In the genomic region with DNA sequence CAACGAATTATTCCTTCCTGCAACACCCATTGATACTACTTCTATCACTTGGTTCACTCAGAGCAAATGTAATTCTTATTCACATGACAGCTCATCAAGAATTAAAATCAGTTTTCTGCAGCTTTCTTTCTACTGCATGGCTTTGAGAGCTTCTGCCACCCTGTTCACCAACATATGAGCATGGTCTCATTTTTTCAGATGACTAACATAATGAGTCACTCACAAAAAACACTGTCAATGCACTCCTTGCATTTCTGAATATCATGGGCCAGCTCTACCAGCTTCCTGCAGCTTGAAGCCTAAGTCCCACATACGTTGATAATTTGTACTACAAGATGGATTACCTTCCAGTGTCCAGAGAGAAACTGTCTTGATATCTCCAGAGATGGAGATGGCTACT, we compare ENCODE assay signal across 27 cellular contexts.
DNase-seq lines count a peak whose midpoint lies in the region; ATAC-seq and TF ChIP-seq lines count a peak whose summit lies in the region.
"Had no signal": no experiment of that assay in that cellular context is flagged by ENCODE, and none has a peak within 500 bp of the region (broad histone marks: within the 10 kb centered on the region; RNA-seq: fewer than 3 reads in every experiment).

No MANE protein-coding gene starts in this region.

- no peak overlapping the region for H2AK5ac ChIP-seq in trophoblast cell (ENCODE audit: low read length)

- H3K27ac ChIP-seq in trophoblast cell (ENCODE audit: low read depth, low read length) = no peak overlapping the region
- no peak overlapping the region for H3K27ac ChIP-seq in left lung
- H3K27ac ChIP-seq: 22Rv1, adrenal gland, coronary artery, neural progenitor cell, sigmoid colon, transverse colon, WERI-Rb-1 had no signal

- H3K4me3 ChIP-seq in astrocyte of the spinal cord (ENCODE audit: low read depth, low read length) = no peak overlapping the region
- H3K4me3 ChIP-seq in trophoblast cell (ENCODE audit: low read depth, low read length) = no peak overlapping the region
- H3K4me3 ChIP-seq in left lung = no peak overlapping the region
- H3K4me3 ChIP-seq: adrenal gland, coronary artery, HAP-1, neural progenitor cell, sigmoid colon, transverse colon had no signal

- no peak overlapping the region for H3K23ac ChIP-seq in trophoblast cell (ENCODE audit: low read length)

- no peak overlapping the region for H3K4ac ChIP-seq in trophoblast cell (ENCODE audit: low read depth, low read length)

- DNase-seq in DMS53 (lab: John Stamatoyannopoulos, UW) = peak; percentile 3
- no peak for DNase-seq in DMS53 treated with DMSO at 0.1 percent for 48 hours (lab: John Stamatoyannopoulos, UW; ENCODE audit: unreplicated experiment)
- peak; percentile 83 for DNase-seq in HT1080 (ENCODE audit: low read depth)
- DNase-seq in astrocyte of the spinal cord (ENCODE audit: low read depth, low spot score) = peak; percentile 29
- DNase-seq in trophoblast cell = peak; percentile 19 to 62
- no peak for DNase-seq in left colon
- no peak for DNase-seq in GM10266 (ENCODE audit: extremely low spot score)
- DNase-seq in left lung = no peak
- DNase-seq: activated CD8-positive, alpha-beta memory T cell treated with anti-CD3 and anti-CD28 coated beads, Interleukin-2, amount 50 U/mL, for 48 hours; activated gamma-delta T cell; adrenal gland; AML-193; DMS79; effector memory CD8-positive, alpha-beta T cell; kidney glomerular epithelial cell; NCI-H1105 treated with DMSO at 0.1 percent for 48 hours; NCI-H2029 treated with DMSO at 0.1 percent for 48 hours; NCI-H345; NCI-H82; sigmoid colon; stimulated activated CD4-positive, alpha-beta T cell treated with anti-CD3 and anti-CD28 coated beads, Interleukin-15, amount 100 ng/mL, for 24 hours; transverse colon; WERI-Rb-1 had no signal

- H2AFZ ChIP-seq in trophoblast cell (ENCODE audit: insufficient read depth, low read length, poor library complexity) = no peak overlapping the region
- H2AFZ ChIP-seq: neural progenitor cell had no signal

- TF ChIP-seq CTCF in astrocyte of the spinal cord (IDR thresholded peaks at IDR 0.05; ENCODE audit: low read depth, low read length) (no peak), GM10266 (IDR thresholded peaks at IDR 0.05; ENCODE audit: control insufficient read depth, insufficient read depth, low read depth, missing control alignments) (no peak), left lung (IDR thresholded peaks at IDR 0.05) (no peak)

- H4K12ac ChIP-seq in trophoblast cell (ENCODE audit: low read depth, low read length) = no peak overlapping the region

- no peak overlapping the region for H2BK120ac ChIP-seq in trophoblast cell (ENCODE audit: insufficient read depth, low read length, poor library complexity)

- H3K18ac ChIP-seq in trophoblast cell (ENCODE audit: low read length) = no peak overlapping the region

- ATAC-seq in left colon (no peak), left lung (no peak)
- ATAC-seq: effector memory CD8-positive, alpha-beta T cell had no signal

- no peak overlapping the region for H2BK5ac ChIP-seq in trophoblast cell (ENCODE audit: low read depth, low read length, poor library complexity)

- no CpG with 5 or more reads among the region's 2 CpGs for WGBS in trophoblast cell (ENCODE audit: extremely low coverage, insufficient coverage, insufficient read length)

- H3K36me3 ChIP-seq in trophoblast cell (ENCODE audit: control insufficient read depth in 1 of 2, insufficient read depth in 2 of 2, low read length in 2 of 2) (no peaks in the 10 kb centered on the region), left lung (no peaks in the 10 kb centered on the region)
- H3K36me3 ChIP-seq: adrenal gland, HAP-1, neural progenitor cell, sigmoid colon, transverse colon, WERI-Rb-1 had no signal

- H3K27me3 ChIP-seq in trophoblast cell (ENCODE audit: insufficient read depth, low read length) = no peaks in the 10 kb centered on the region
- no peaks in the 10 kb centered on the region for H3K27me3 ChIP-seq in left lung
- H3K27me3 ChIP-seq: adrenal gland, neural progenitor cell, sigmoid colon, transverse colon had no signal

- no peak overlapping the region for H4K91ac ChIP-seq in trophoblast cell (ENCODE audit: low read depth, low read length)

- no peak overlapping the region for H3K14ac ChIP-seq in trophoblast cell (ENCODE audit: low read length)

- no peaks in the 10 kb centered on the region for H3K79me2 ChIP-seq in trophoblast cell (ENCODE audit: control insufficient read depth, insufficient read depth, low read length, poor library complexity)

- H3K4me1 ChIP-seq in trophoblast cell (ENCODE audit: control insufficient read depth in 1 of 2, insufficient read depth in 2 of 2, low read length in 2 of 2) (no peaks in the 10 kb centered on the region), left lung (no peaks in the 10 kb centered on the region)
- H3K4me1 ChIP-seq: adrenal gland, HAP-1, neural progenitor cell, sigmoid colon, transverse colon had no signal

- no peak overlapping the region for H3K9ac ChIP-seq in trophoblast cell (ENCODE audit: low read length)
- H3K9ac ChIP-seq: neural progenitor cell had no signal

- no peaks in the 10 kb centered on the region for H3K79me1 ChIP-seq in trophoblast cell (ENCODE audit: low read length)

- H3K4me2 ChIP-seq in trophoblast cell (ENCODE audit: low read length) = no peak overlapping the region
- H3K4me2 ChIP-seq: neural progenitor cell had no signal

- H3K9me3 ChIP-seq in trophoblast cell (ENCODE audit: insufficient read depth, low read depth, low read length) (no peaks in the 10 kb centered on the region), left lung (no peaks in the 10 kb centered on the region)
- H3K9me3 ChIP-seq: adrenal gland, HAP-1, sigmoid colon, transverse colon had no signal

- in situ Hi-C loops in astrocyte of the spinal cord (cut with HindIII; ENCODE audit: low sequenced_read_pairs) = no loop called here

- intact Hi-C loops in left colon (cut with DNase I, micrococcal nuclease) = no loop called here
- intact Hi-C loops in left lung (cut with DNase I) = no loop called here

- no peak overlapping the region for H2BK12ac ChIP-seq in trophoblast cell (ENCODE audit: low read length)

- no peak overlapping the region for H4K8ac ChIP-seq in trophoblast cell (ENCODE audit: low read depth, low read length)

Comparison
In these comparisons a context has a peak if more than half of its experiments do, and no peak if none do; other contexts are left out.
1. DNase-seq: peak in DMS53 (single experiment), HT1080 (single experiment), astrocyte of the spinal cord (single experiment) and trophoblast cell (2 of 2); none in DMS53 treated with DMSO at 0.1 percent for 48 hours (single experiment), left colon (0 of 2), GM10266 (single experiment) and left lung (0 of 2).